ENCODE assay signal across 1 cellular context in genomic region chr9:98791147-98792095, GRCh38.
TF ChIP-seq lines count a peak whose summit lies in the region.

No MANE protein-coding gene starts in this region.

TF ChIP-seq in HEK293, 187 proteins besides CTCF, POLR2A, EP300 and RAD21 (continued from another document and continues in another):
- TF ChIP-seq HIC1 (tag by site-specific recombination; IDR thresholded peaks at IDR 0.05), result peak; percentile 85
- TF ChIP-seq ZNF155 (tag by site-specific recombination; IDR thresholded peaks at IDR 0.05), result no peak
- TF ChIP-seq ZNF48 (tag by site-specific recombination; IDR thresholded peaks at IDR 0.05), result no peak
- no peak for TF ChIP-seq ZNF600 (tag by site-specific recombination; IDR thresholded peaks at IDR 0.05)
- no peak for TF ChIP-seq ZNF416 (tag by site-specific recombination; IDR thresholded peaks at IDR 0.05)
- TF ChIP-seq HOXD13 (CRISPR knock-in tag; IDR thresholded peaks at IDR 0.05; ENCODE audit: borderline replicate concordance), result no peak
- TF ChIP-seq AEBP2 (tag by site-specific recombination; IDR thresholded peaks at IDR 0.05; ENCODE audit: borderline replicate concordance), result no peak
- peak; percentile 71 for TF ChIP-seq KLF9 (tag by site-specific recombination; IDR thresholded peaks at IDR 0.05; ENCODE audit: low read depth)
- no peak for TF ChIP-seq ZBTB6 (tag by site-specific recombination; IDR thresholded peaks at IDR 0.05)
- TF ChIP-seq ZNF175 (tag by site-specific recombination; IDR thresholded peaks at IDR 0.05), result no peak
- no peak for TF ChIP-seq ZNF548 (tag by site-specific recombination; IDR thresholded peaks at IDR 0.05)
- TF ChIP-seq MZF1 (tag by site-specific recombination; IDR thresholded peaks at IDR 0.05; ENCODE audit: borderline replicate concordance), result no peak
- no peak for TF ChIP-seq ZNF529 (tag by site-specific recombination; IDR thresholded peaks at IDR 0.05; ENCODE audit: insufficient replicate concordance)
- no peak for TF ChIP-seq ZBTB7A (tag by site-specific recombination; IDR thresholded peaks at IDR 0.05; ENCODE audit: low read depth)
- TF ChIP-seq ZNF146 (tag by site-specific recombination; IDR thresholded peaks at IDR 0.05), result no peak
- no peak for TF ChIP-seq ZEB2 (tag by site-specific recombination; IDR thresholded peaks at IDR 0.05)
- TF ChIP-seq ZFHX2 (tag by site-specific recombination; conservative IDR thresholded peaks at IDR 0.05), result no peak
- TF ChIP-seq ZNF140 (tag by site-specific recombination; IDR thresholded peaks at IDR 0.05), result no peak
- no peak for TF ChIP-seq ZNF26 (tag by site-specific recombination; IDR thresholded peaks at IDR 0.05)
- no peak; the same call in 1 of the 2 replicates for TF ChIP-seq ZNF335 (tag by site-specific recombination; conservative IDR thresholded peaks at IDR 0.05)
- no peak for TF ChIP-seq ZBTB1 (tag by site-specific recombination; IDR thresholded peaks at IDR 0.05)
- TF ChIP-seq ZNF362 (tag by site-specific recombination; IDR thresholded peaks at IDR 0.05), result no peak
- TF ChIP-seq INSM2 (tag by site-specific recombination; IDR thresholded peaks at IDR 0.05), result no peak
- no peak for TF ChIP-seq KLF7 (tag by site-specific recombination; IDR thresholded peaks at IDR 0.05; ENCODE audit: borderline replicate concordance)
- TF ChIP-seq GLIS1 (tag by site-specific recombination; IDR thresholded peaks at IDR 0.05), result peak; percentile 60
- TF ChIP-seq KLF10 (tag by site-specific recombination; IDR thresholded peaks at IDR 0.05), result peak; percentile 96
- TF ChIP-seq KLF1 (tag by site-specific recombination; IDR thresholded peaks at IDR 0.05), result peak; percentile 49
- no peak for TF ChIP-seq ZBTB10 (tag by site-specific recombination; IDR thresholded peaks at IDR 0.05)
- TF ChIP-seq BCL11B (tag by site-specific recombination; IDR thresholded peaks at IDR 0.05; ENCODE audit: low read depth), result peak; percentile 49; the same call in 1 of the 2 replicates
- TF ChIP-seq ZNF555 (tag by site-specific recombination; conservative IDR thresholded peaks at IDR 0.05), result no peak
- TF ChIP-seq ZNF174 (tag by site-specific recombination; IDR thresholded peaks at IDR 0.05), result no peak
- no peak for TF ChIP-seq ZNF792 (tag by site-specific recombination; IDR thresholded peaks at IDR 0.05)
- TF ChIP-seq PRDM6 (tag by site-specific recombination; IDR thresholded peaks at IDR 0.05), result no peak
- TF ChIP-seq SP2 (tag by site-specific recombination; IDR thresholded peaks at IDR 0.05), result no peak
- peak; percentile 73; the same call in 1 of the 2 replicates for TF ChIP-seq ZNF629 (tag by site-specific recombination; IDR thresholded peaks at IDR 0.05)
- TF ChIP-seq ZNF558 (tag by site-specific recombination; IDR thresholded peaks at IDR 0.05), result no peak
- TF ChIP-seq ZBTB21 (tag by site-specific recombination; IDR thresholded peaks at IDR 0.05), result no peak
- no peak for TF ChIP-seq ZSCAN23 (tag by site-specific recombination; IDR thresholded peaks at IDR 0.05)
- TF ChIP-seq ZNF169 (tag by site-specific recombination; IDR thresholded peaks at IDR 0.05), result no peak
- no peak for TF ChIP-seq ZNF133 (tag by site-specific recombination; IDR thresholded peaks at IDR 0.05)
- TF ChIP-seq TCF7L2 (IDR thresholded peaks at IDR 0.05; ENCODE audit: borderline replicate concordance, low read depth, low read length), result no peak
- TF ChIP-seq ZNF580 (tag by site-specific recombination; IDR thresholded peaks at IDR 0.05), result no peak
- TF ChIP-seq ELK4 (IDR thresholded peaks at IDR 0.05; ENCODE audit: borderline replicate concordance, low read depth, low read length), result no peak
- TF ChIP-seq ZNF645 (tag by site-specific recombination; IDR thresholded peaks at IDR 0.05), result no peak
- TF ChIP-seq ZNF473 (tag by site-specific recombination; IDR thresholded peaks at IDR 0.05), result no peak
- TF ChIP-seq ZNF202 (tag by site-specific recombination; IDR thresholded peaks at IDR 0.05; ENCODE audit: borderline replicate concordance), result no peak
